Comparison of ENCODE assay signal across 8 cellular contexts in genomic region chr7:27160546-27161213, GRCh38. TPM values are rescaled to one million over a fixed set of nuclear protein-coding genes. Genes with fewer than 3 reads are reported as not detected.
DNase-seq lines count a peak whose midpoint lies in the region; ATAC-seq and TF ChIP-seq lines count a peak whose summit lies in the region.

No MANE protein-coding gene starts in this region.

- H3K27me3 Mint-ChIP-seq in central memory CD8-positive, alpha-beta T cell: peaks cover 80% of the 10 kb centered on the region

- intact Hi-C loops in left colon (cut with DNase I, micrococcal nuclease): loop anchor here in 1 of 2 donors (5.0 kb wide), 2 partner anchors 788 to 958 kb away; partner anchors contain the start of genes CBX3 and HNRNPA2B1

- peak overlapping the region; percentile 59 for H3K4me3 Mint-ChIP-seq in central memory CD8-positive, alpha-beta T cell

- no peak overlapping the region for H3K27ac Mint-ChIP-seq in central memory CD8-positive, alpha-beta T cell (ENCODE audit: low read depth)

- DNase-seq in GM10248 (ENCODE audit: extremely low spot score) (peak; percentile 87), NCI-H2196 treated with DMSO at 0.1 percent for 48 hours (lab: John Stamatoyannopoulos, UW; ENCODE audit: unreplicated experiment) (peak; percentile 51), left colon (peak; percentile 83 to 94)
- peak; percentile 86 for DNase-seq in activated CD4-positive, CD25-positive, alpha-beta regulatory T cell treated with anti-CD3 and anti-CD28 coated beads, Interleukin-2, amount 50 U/mL, for 72 hours
- peak; percentile 74 to 85 for DNase-seq in central memory CD8-positive, alpha-beta T cell (ENCODE audit: low spot score in 2 of 2)
- DNase-seq in stimulated activated CD4-positive, alpha-beta T cell treated with anti-CD3 and anti-CD28 coated beads, Interleukin-1b, Interleukin-23, amount 100 ng/mL, for 1 hour (ENCODE audit: low read depth in 2 of 2): peak; percentile 72 to 77

- H3K4me1 Mint-ChIP-seq in central memory CD8-positive, alpha-beta T cell: peaks cover 31% of the 10 kb centered on the region

- H3K36me3 Mint-ChIP-seq in central memory CD8-positive, alpha-beta T cell (ENCODE audit: insufficient read depth): peaks cover 33% of the 10 kb centered on the region

- TF ChIP-seq CTCF in GM10248 (IDR thresholded peaks at IDR 0.05; ENCODE audit: control extremely low read depth, extremely low read depth, low read depth, missing control alignments): peak; percentile 97

- H3K9me3 Mint-ChIP-seq in central memory CD8-positive, alpha-beta T cell: no peaks in the 10 kb centered on the region

- CTCF ChIA-PET in GM10248 (lab: Yijun Ruan, JAX): interaction anchor here (0.6 to 3.8 kb wide), 48 partner anchors 10 to 1309 kb away, joined by 3 to 59 read pairs (median 4); partner anchors contain the start of genes EVX1, HOXA3 and HOXA5

- POLR2A ChIA-PET in GM10248 (lab: Yijun Ruan, JAX): no interaction called here

- ATAC-seq in HG02870 (IDR thresholded peaks at IDR 0.05; ENCODE audit: unreplicated experiment): peak; percentile 66
- ATAC-seq in central memory CD8-positive, alpha-beta T cell (replicated peaks; ENCODE audit: extremely low read depth, poor library complexity, severe bottlenecking): peak; percentile 65
- ATAC-seq in left colon: peak; percentile 30
- ATAC-seq in HG03520 (IDR thresholded peaks at IDR 0.05; ENCODE audit: unreplicated experiment): no peak

RNA-seq across cellular contexts. Expression of gene HOXA7, which starts 4.2 kb away (rescaled TPM):
- 10 to 100 TPM; 30.2 to 38.9 TPM for total RNA-seq in left colon

RNA-seq across cellular contexts. Expression of gene HOXA9, which starts 4.7 kb away (rescaled TPM):
- total RNA-seq in left colon: 10 to 100 TPM; 18.0 to 28.6 TPM

RNA-seq across cellular contexts. Expression of gene HOXA3, which starts 8.3 kb away (rescaled TPM):
- 10 to 100 TPM; 16.4 to 23.2 TPM for total RNA-seq in left colon

RNA-seq across cellular contexts. Expression of gene HOXA6, which starts 13.1 kb away (rescaled TPM):
- total RNA-seq in left colon: 10 to 100 TPM; 20.0 to 21.2 TPM

RNA-seq across cellular contexts. Expression of gene HOXA10, which starts 13.4 kb away (rescaled TPM):
- 10 to 100 TPM; 23.4 to 30.0 TPM for total RNA-seq in left colon
